In the genomic region with DNA sequence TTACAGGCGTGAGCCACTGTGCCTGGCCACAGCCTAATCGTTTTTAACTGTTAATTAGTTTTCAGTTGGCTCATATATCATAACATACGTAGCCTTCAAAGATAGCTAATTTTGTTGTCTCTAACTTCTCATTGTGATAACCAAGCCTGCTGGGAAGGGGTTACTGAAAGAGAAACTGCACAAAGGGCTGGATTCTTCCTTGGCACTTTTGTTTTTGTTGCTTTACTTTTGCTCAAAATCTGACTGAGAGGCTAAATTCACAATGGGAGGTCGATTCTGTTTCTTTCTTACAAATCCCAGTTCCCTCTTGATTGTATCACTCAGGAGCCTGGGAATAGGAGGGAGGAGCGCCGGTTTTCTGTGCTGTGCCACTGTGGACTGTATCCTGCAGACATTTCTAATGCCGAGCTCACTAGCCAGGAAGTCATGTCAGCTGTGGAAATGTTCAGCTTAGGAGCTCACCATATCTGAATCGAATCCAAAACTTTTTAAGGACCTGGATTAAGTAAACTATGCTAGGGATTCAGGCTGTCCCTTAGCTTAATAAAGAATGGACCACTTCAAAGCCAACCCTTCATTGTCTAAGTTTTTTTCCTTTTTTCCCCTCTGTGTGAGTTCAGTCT, we compare ENCODE assay signal across 12 cellular contexts.
DNase-seq lines count a peak whose midpoint lies in the region; ATAC-seq and TF ChIP-seq lines count a peak whose summit lies in the region.
"Had no signal": no experiment of that assay in that cellular context is flagged by ENCODE, and none has a peak within 500 bp of the region (broad histone marks: within the 10 kb centered on the region; RNA-seq: fewer than 3 reads in every experiment).

No MANE protein-coding gene starts in this region.

- peak overlapping the region; percentile 80 for H3K27ac Mint-ChIP-seq in mesothelial cell of epicardium
- H3K27ac Mint-ChIP-seq: activated T-cell treated with anti-CD3 and anti-CD28 coated beads, Interleukin-2, amount 50 U/mL, for 72 hours; memory B cell; stimulated activated naive CD8-positive, alpha-beta T cell treated with anti-CD3 and anti-CD28 coated beads, Interleukin-15, amount 100 ng/mL, for 72 hours had no signal

- H3K27me3 Mint-ChIP-seq in mesothelial cell of epicardium (ENCODE audit: low read depth): no peaks in the 10 kb centered on the region
- H3K27me3 Mint-ChIP-seq: memory B cell; stimulated activated naive CD8-positive, alpha-beta T cell treated with anti-CD3 and anti-CD28 coated beads, Interleukin-15, amount 100 ng/mL, for 72 hours had no signal

- DNase-seq in Right ventricle myocardium inferior (ENCODE audit: missing footprints): no peak
- no peak for DNase-seq in cardiac septum (ENCODE audit: low spot score)
- DNase-seq in dedifferentiated amniotic fluid mesenchymal stem cell (ENCODE audit: extremely low spot score): peak; percentile 64
- no peak for DNase-seq in mesothelial cell of epicardium (ENCODE audit: low spot score in 2 of 2, unreplicated experiment in 2 of 2)
- no peak for DNase-seq in DMS79 treated with DMSO at 0.1 percent for 48 hours (lab: John Stamatoyannopoulos, UW)
- DNase-seq in NK-92 (lab: John Stamatoyannopoulos, UW; ENCODE audit: unreplicated experiment): no peak
- DNase-seq: activated T-cell treated with anti-CD3 and anti-CD28 coated beads, Interleukin-2, amount 50 U/mL, for 72 hours; NCI-H2227 treated with DMSO at 0.1 percent for 48 hours; stimulated activated naive CD8-positive, alpha-beta T cell treated with anti-CD3 and anti-CD28 coated beads, Interleukin-15, amount 100 ng/mL, for 72 hours had no signal

- H3K4me1 Mint-ChIP-seq in mesothelial cell of epicardium: peaks cover 31% of the 10 kb centered on the region
- H3K4me1 Mint-ChIP-seq: stimulated activated naive CD8-positive, alpha-beta T cell treated with anti-CD3 and anti-CD28 coated beads, Interleukin-15, amount 100 ng/mL, for 72 hours had no signal

- peak overlapping the region; percentile 35 for H3K4me3 Mint-ChIP-seq in mesothelial cell of epicardium
- H3K4me3 Mint-ChIP-seq: activated T-cell treated with anti-CD3 and anti-CD28 coated beads, Interleukin-2, amount 50 U/mL, for 72 hours; memory B cell; stimulated activated naive CD8-positive, alpha-beta T cell treated with anti-CD3 and anti-CD28 coated beads, Interleukin-15, amount 100 ng/mL, for 72 hours had no signal

- ATAC-seq in Right ventricle myocardium inferior (peak; percentile 81), HG03045 (IDR thresholded peaks at IDR 0.05; ENCODE audit: unreplicated experiment) (no peak), HG02610 (IDR thresholded peaks at IDR 0.05; ENCODE audit: unreplicated experiment) (no peak)
- ATAC-seq: activated T-cell treated with anti-CD3 and anti-CD28 coated beads, Interleukin-2, amount 50 U/mL, for 72 hours; stimulated activated naive CD8-positive, alpha-beta T cell treated with anti-CD3 and anti-CD28 coated beads, Interleukin-15, amount 100 ng/mL, for 72 hours had no signal

- intact Hi-C loops in Right ventricle myocardium inferior (cut with DNase I) (loop anchor here (10.0 kb wide), 1 partner anchor 101 kb away; no protein-coding TSS in a partner anchor), cardiac septum (cut with DNase I) (no loop called here)

- no peaks in the 10 kb centered on the region for H3K9me3 Mint-ChIP-seq in mesothelial cell of epicardium

- TF ChIP-seq CTCF in mesothelial cell of epicardium (IDR thresholded peaks at IDR 0.05; ENCODE audit: unreplicated experiment): no peak

- peaks cover 3% of the 10 kb centered on the region for H3K36me3 Mint-ChIP-seq in mesothelial cell of epicardium
- H3K36me3 Mint-ChIP-seq: memory B cell had no signal
